In genomic region chr2:15640291-15640711, GRCh38 we compare ENCODE assay signal across 12 cellular contexts. TPM values are rescaled to one million over a fixed set of nuclear protein-coding genes. Genes with fewer than 3 reads are reported as not detected.
A peak's percentile ranks its signal among the peaks of the same experiment; 100 is the strongest.
DNase-seq lines count a peak whose midpoint lies in the region; ATAC-seq, FAIRE-seq and TF ChIP-seq lines count a peak whose summit lies in the region.
"Had no signal": no experiment of that assay in that cellular context is flagged by ENCODE, and none has a peak within 500 bp of the region (broad histone marks: within the 10 kb centered on the region; RNA-seq: fewer than 3 reads in every experiment).

No MANE protein-coding gene starts in this region.

- 24 to 31% (median 26%) methylated on average over 6 of the region's 6 CpGs for WGBS in heart left ventricle, 4 donors

- peak overlapping the region in 1 of 12 donors; percentile 49 for H3K27ac ChIP-seq in heart left ventricle
- H3K27ac ChIP-seq: C4-2B, gastrocnemius medialis had no signal

- no peak overlapping the region for H3K4me3 ChIP-seq in heart left ventricle
- H3K4me3 ChIP-seq: gastrocnemius medialis had no signal

- peaks cover 8 to 52% (median 28%) of the 10 kb centered on the region in 12 donors for H3K4me1 ChIP-seq in heart left ventricle

- CTCF ChIA-PET in GM10248 (lab: Yijun Ruan, JAX): interaction anchor here (1.3 to 4.4 kb wide), 2 partner anchors 11 to 968 kb away, joined by 9 to 18 read pairs; no protein-coding TSS in a partner anchor

- H3K9me3 ChIP-seq in heart left ventricle: peaks cover 0 to 10% (median 0%) of the 10 kb centered on the region in 12 donors
- H3K9me3 ChIP-seq: gastrocnemius medialis had no signal

- POLR2A ChIA-PET in GM10248 (lab: Yijun Ruan, JAX): no interaction called here

- TF ChIP-seq POLR2A in heart left ventricle (IDR thresholded peaks at IDR 0.05): no peak

- peaks cover 0 to 20% (median 7%) of the 10 kb centered on the region in 9 donors for H3K36me3 ChIP-seq in heart left ventricle

- no peak for FAIRE-seq in urothelium cell line (lab: Jason Lieb, UNC)

- peak; percentile 25 to 71 (median 45) for ATAC-seq in heart left ventricle
- ATAC-seq: natural killer cell treated with Interleukin-12 subunit alpha and Interleukin-12 subunit beta and Interleukin-15 and Interleukin-18, amount 100 ng/mL, for 72 hours had no signal

- H3K27me3 ChIP-seq in heart left ventricle: no peaks in the 10 kb centered on the region
- H3K27me3 ChIP-seq: gastrocnemius medialis had no signal

- TF ChIP-seq CTCF in heart left ventricle (IDR thresholded peaks at IDR 0.05) (no peak), GM10248 (IDR thresholded peaks at IDR 0.05; ENCODE audit: control extremely low read depth, extremely low read depth, low read depth, missing control alignments) (no peak)

- intact Hi-C loops in heart left ventricle (cut with DNase I): loop anchor here in 7 of 10 donors (5.0 to 10.0 kb wide), 7 partner anchors 92 to 297 kb away; no protein-coding TSS in a partner anchor
- intact Hi-C loops in cardiac septum (cut with DNase I): loop anchor here (5.0 kb wide), 1 partner anchor 107 kb away; no protein-coding TSS in a partner anchor

- DNase-seq in heart left ventricle (peak in 2 of 5 donors; percentile 46 to 47), cardiac septum (ENCODE audit: low spot score) (no peak), SK-N-DZ (ENCODE audit: low spot score) (peak; percentile 92), glomerular endothelial cell (ENCODE audit: extremely low read depth, low read depth, low spot score) (peak; percentile 91), urothelium cell line (ENCODE audit: low spot score) (peak; percentile 82), GM10248 (ENCODE audit: extremely low spot score) (no peak), T-helper 9 cell (no peak)
- no peak for DNase-seq in activated effector memory CD4-positive, alpha-beta T cell treated with anti-CD3 and anti-CD28 coated beads, Interleukin-2, amount 50 U/mL, for 16 hours
- DNase-seq: activated CD4-positive, alpha-beta T cell treated with anti-CD3 and anti-CD28 coated beads for 1 hour; gastrocnemius medialis had no signal

RNA-seq across cellular contexts. Expression of gene DDX1, which starts 48.6 kb away (rescaled TPM):
- total RNA-seq in heart left ventricle (100 to 1,000 TPM in 7 of 9 donors, 10 to 100 TPM in 2; 97.7 to 193 (median 142) TPM), cardiac septum (112 TPM), glomerular endothelial cell (65.9 and 74.2 TPM in 2 replicates)
- 100 to 1,000 TPM; 119 to 131 TPM for polyA plus RNA-seq in heart left ventricle
- polyA plus RNA-seq in SK-N-DZ (2014; cell fraction: cytosol; rRNA removed): 5,002 and 5,638 TPM in 2 replicates
- polyA plus RNA-seq in SK-N-DZ (2014; cell fraction: nucleus; rRNA removed): 4,616 and 5,818 TPM in 2 replicates

Comparison
In these comparisons a context has a peak if more than half of its experiments do, and no peak if none do; other contexts are left out.
1. DNase-seq: peak in SK-N-DZ (single experiment), glomerular endothelial cell (single experiment) and urothelium cell line (single experiment); none in cardiac septum (single experiment), GM10248 (single experiment), activated effector memory CD4-positive, alpha-beta T cell treated with anti-CD3 and anti-CD28 coated beads, Interleukin-2, amount 50 U/mL, for 16 hours (single experiment) and T-helper 9 cell (single experiment).